ENCODE assay signal across 8 cellular contexts in the genomic region with DNA sequence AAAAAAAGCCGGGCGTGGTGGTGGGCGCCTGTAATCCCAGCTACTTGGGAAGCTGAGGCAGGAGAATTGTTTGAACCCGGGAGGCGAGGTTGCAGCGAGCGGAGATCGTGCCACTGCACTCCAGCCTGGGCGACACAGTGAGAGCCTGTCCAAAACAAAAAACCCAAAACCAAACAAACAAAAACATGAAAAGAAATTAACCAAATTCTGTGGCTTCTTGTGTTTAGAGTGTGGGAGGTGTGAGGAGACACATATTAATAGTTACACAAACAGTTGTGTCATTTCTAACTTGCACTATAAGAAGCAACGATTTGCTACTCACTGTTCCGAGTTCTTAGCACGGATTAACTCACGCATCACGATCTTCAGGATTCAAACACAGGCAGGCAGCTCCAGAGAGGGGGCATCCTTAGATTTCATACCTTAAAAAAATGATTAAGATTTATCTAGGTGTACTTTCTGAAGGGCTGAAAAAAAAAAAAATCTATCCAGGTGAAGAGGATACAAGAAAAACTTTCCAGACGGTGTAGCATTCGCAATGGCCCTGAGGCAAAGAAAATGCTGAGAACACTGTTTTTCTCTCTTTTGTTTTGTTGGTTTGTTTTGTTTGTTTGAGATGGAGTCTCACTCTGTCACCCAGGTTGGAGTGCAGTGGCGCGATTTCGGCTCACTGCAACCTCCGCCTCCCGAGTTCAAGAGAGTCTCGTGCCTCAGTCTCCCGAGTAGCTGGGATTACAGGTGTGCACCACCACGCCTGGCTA.
DNase-seq lines count a peak whose midpoint lies in the region; ATAC-seq and TF ChIP-seq lines count a peak whose summit lies in the region.

No MANE protein-coding gene starts in this region.

- no peaks in the 10 kb centered on the region for H3K36me3 ChIP-seq in effector memory CD4-positive, alpha-beta T cell (ENCODE audit: control insufficient read depth, insufficient read depth, low read length)
- H3K36me3 ChIP-seq in neutrophil, result no peaks in the 10 kb centered on the region

- H3K27ac ChIP-seq in effector memory CD4-positive, alpha-beta T cell (ENCODE audit: insufficient read depth, low read length, poor library complexity, severe bottlenecking), result peak overlapping the region; percentile 88
- H3K27ac ChIP-seq in neutrophil, result no peak overlapping the region

- no peak for TF ChIP-seq CTCF in neutrophil (IDR thresholded peaks at IDR 0.05)

- peak overlapping the region; percentile 96 for H3K4me3 ChIP-seq in effector memory CD4-positive, alpha-beta T cell (ENCODE audit: insufficient read depth, low read depth, low read length, poor library complexity, severe bottlenecking)
- peak overlapping the region; percentile 80 to 94 for H3K4me3 ChIP-seq in neutrophil (ENCODE audit: low read depth in 1 of 2, low read length in 1 of 2)

- H3K27me3 ChIP-seq in effector memory CD4-positive, alpha-beta T cell (replicated peaks; ENCODE audit: control insufficient read depth, insufficient read depth, low read length, poor library complexity, severe bottlenecking), result no peaks in the 10 kb centered on the region
- no peaks in the 10 kb centered on the region for H3K27me3 ChIP-seq in neutrophil

- H3K9me3 ChIP-seq in effector memory CD4-positive, alpha-beta T cell (ENCODE audit: control insufficient read depth, low read length), result no peaks in the 10 kb centered on the region
- no peaks in the 10 kb centered on the region for H3K9me3 ChIP-seq in neutrophil

- DNase-seq in activated effector memory CD4-positive, alpha-beta T cell treated with anti-CD3 and anti-CD28 coated beads, Interleukin-2, amount 50 U/mL, for 16 hours, result peak; percentile 67
- no peak for DNase-seq in activated effector memory CD4-positive, alpha-beta T cell treated with Interleukin-2 at 50 U/mL for 16 hours
- DNase-seq in NCI-H69 (lab: John Stamatoyannopoulos, UW) (peak; percentile 7), middle frontal gyrus (ENCODE audit: extremely low spot score, low spot score) (no peak)
- no peak for DNase-seq in effector memory CD4-positive, alpha-beta T cell

- H3K4me1 ChIP-seq in effector memory CD4-positive, alpha-beta T cell (ENCODE audit: control insufficient read depth, insufficient read depth, low read length, poor library complexity, severe bottlenecking), result no peaks in the 10 kb centered on the region
- peaks cover 10 to 18% of the 10 kb centered on the region in 2 experiments for H3K4me1 ChIP-seq in neutrophil (ENCODE audit: control insufficient read depth in 1 of 2, insufficient read depth in 1 of 2, low read depth in 1 of 2, low read length in 1 of 2)

- ATAC-seq in HG03159 (IDR thresholded peaks at IDR 0.05; ENCODE audit: unreplicated experiment) (no peak), HG03135 (IDR thresholded peaks at IDR 0.05; ENCODE audit: unreplicated experiment) (no peak)

Comparison
In these comparisons a context has a peak if more than half of its experiments do, and no peak if none do; other contexts are left out.
1. DNase-seq: peak in activated effector memory CD4-positive, alpha-beta T cell treated with anti-CD3 and anti-CD28 coated beads, Interleukin-2, amount 50 U/mL, for 16 hours (single experiment) and NCI-H69 (single experiment); none in activated effector memory CD4-positive, alpha-beta T cell treated with Interleukin-2 at 50 U/mL for 16 hours (single experiment), effector memory CD4-positive, alpha-beta T cell (0 of 3) and middle frontal gyrus (single experiment).